8 cellular contexts compared by ENCODE assay signal in genomic region chr14:73723799-73724621, GRCh38. TPM values are rescaled to one million over a fixed set of nuclear protein-coding genes. Genes with fewer than 3 reads are reported as not detected.
DNase-seq lines count a peak whose midpoint lies in the region; ATAC-seq and TF ChIP-seq lines count a peak whose summit lies in the region.

No MANE protein-coding gene starts in this region.

- no peaks in the 10 kb centered on the region for H3K27me3 ChIP-seq in A673 (replicated peaks; ENCODE audit: insufficient read depth, low read depth, low read length, poor library complexity)
- no peaks in the 10 kb centered on the region for H3K27me3 ChIP-seq in neuron (ENCODE audit: insufficient read depth, low read length)

- no peak for TF ChIP-seq POLR2A in erythroblast (IDR thresholded peaks at IDR 0.05; ENCODE audit: low read length)

- peak; percentile 87 for DNase-seq in A673 (ENCODE audit: low spot score)
- DNase-seq in GOT3 (lab: John Stamatoyannopoulos, UW): peak; percentile 45
- DNase-seq in erythroblast (lab: John Stamatoyannopoulos, UW): peak; percentile 35 to 41
- no peak for DNase-seq in NCI-H146 (lab: John Stamatoyannopoulos, UW)
- DNase-seq in NCI-H1417 treated with DMSO at 0.1 percent for 48 hours (lab: John Stamatoyannopoulos, UW): no peak

- no peaks in the 10 kb centered on the region for H3K9me3 ChIP-seq in A673 (ENCODE audit: low read depth, low read length, poor library complexity, severe bottlenecking)
- no peaks in the 10 kb centered on the region for H3K9me3 ChIP-seq in neuron (ENCODE audit: low read length)

- H3K36me3 ChIP-seq in A673 (ENCODE audit: insufficient read depth, low read length, poor library complexity, severe bottlenecking): peaks cover 59% of the 10 kb centered on the region
- H3K36me3 ChIP-seq in neuron (ENCODE audit: insufficient read depth, low read length): peaks cover 47% of the 10 kb centered on the region

- intact Hi-C loops in A673 (cut with micrococcal nuclease; ENCODE audit: unreplicated experiment): loop anchor here (2.0 kb wide), 1 partner anchor 101 kb away; no protein-coding TSS in a partner anchor

- no TSS peak for BruUV-seq in A673 (replicated peaks; lab: Mats Ljungman, UMichigan)

- ATAC-seq in SK-N-SH treated with all-trans-retinoic acid at 6 μM for 48 hours: peak; percentile 75
- no peak for ATAC-seq in HG02623 (IDR thresholded peaks at IDR 0.05; ENCODE audit: unreplicated experiment)

- peak; percentile 39; the same call in 1 of the 2 replicates for TF ChIP-seq CTCF in A673 (conservative IDR thresholded peaks at IDR 0.05; ENCODE audit: low read depth, low read length)

- POLR2A ChIA-PET in A673 (lab: Charles Lee; ENCODE audit: low non-redundant PET): no interaction called here

- H3K4me3 ChIP-seq in A673 (ENCODE audit: low read depth, low read length, poor library complexity, severe bottlenecking) (no peak overlapping the region), neuron (ENCODE audit: low read length) (peak overlapping the region; percentile 7)

- peak overlapping the region; percentile 17 for H2AFZ ChIP-seq in neuron (ENCODE audit: low read depth, low read length)

- CTCF ChIA-PET in A673 (lab: Charles Lee): interaction anchor here (1.0 kb wide), 1 partner anchor 33 kb away, joined by 3 read pairs; no protein-coding TSS in a partner anchor

- peak overlapping the region; percentile 78 for H3K27ac ChIP-seq in A673 (ENCODE audit: low read depth, low read length, poor library complexity, severe bottlenecking)

- H3K4me1 ChIP-seq in A673 (ENCODE audit: insufficient read depth, low read length, poor library complexity, severe bottlenecking) (peaks cover 39% of the 10 kb centered on the region), neuron (ENCODE audit: insufficient read depth, low read length) (peaks cover 21% of the 10 kb centered on the region)

TF ChIP-seq in SK-N-SH treated with all-trans-retinoic acid at 6 μM for 48 hours, 23 proteins besides CTCF, POLR2A, EP300 and RAD21:
- TF ChIP-seq, protein P1, sequence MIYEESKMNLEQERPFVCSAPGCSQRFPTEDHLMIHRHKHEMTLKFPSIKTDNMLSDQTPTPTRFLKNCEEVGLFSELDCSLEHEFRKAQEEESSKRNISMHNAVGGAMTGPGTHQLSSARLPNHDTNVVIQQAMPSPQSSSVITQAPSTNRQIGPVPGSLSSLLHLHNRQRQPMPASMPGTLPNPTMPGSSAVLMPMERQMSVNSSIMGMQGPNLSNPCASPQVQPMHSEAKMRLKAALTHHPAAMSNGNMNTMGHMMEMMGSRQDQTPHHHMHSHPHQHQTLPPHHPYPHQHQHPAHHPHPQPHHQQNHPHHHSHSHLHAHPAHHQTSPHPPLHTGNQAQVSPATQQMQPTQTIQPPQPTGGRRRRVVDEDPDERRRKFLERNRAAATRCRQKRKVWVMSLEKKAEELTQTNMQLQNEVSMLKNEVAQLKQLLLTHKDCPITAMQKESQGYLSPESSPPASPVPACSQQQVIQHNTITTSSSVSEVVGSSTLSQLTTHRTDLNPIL (CRISPR knock-in tag; IDR thresholded peaks at IDR 0.05; ENCODE audit: low read depth): no peak
- TF ChIP-seq, protein P2, sequence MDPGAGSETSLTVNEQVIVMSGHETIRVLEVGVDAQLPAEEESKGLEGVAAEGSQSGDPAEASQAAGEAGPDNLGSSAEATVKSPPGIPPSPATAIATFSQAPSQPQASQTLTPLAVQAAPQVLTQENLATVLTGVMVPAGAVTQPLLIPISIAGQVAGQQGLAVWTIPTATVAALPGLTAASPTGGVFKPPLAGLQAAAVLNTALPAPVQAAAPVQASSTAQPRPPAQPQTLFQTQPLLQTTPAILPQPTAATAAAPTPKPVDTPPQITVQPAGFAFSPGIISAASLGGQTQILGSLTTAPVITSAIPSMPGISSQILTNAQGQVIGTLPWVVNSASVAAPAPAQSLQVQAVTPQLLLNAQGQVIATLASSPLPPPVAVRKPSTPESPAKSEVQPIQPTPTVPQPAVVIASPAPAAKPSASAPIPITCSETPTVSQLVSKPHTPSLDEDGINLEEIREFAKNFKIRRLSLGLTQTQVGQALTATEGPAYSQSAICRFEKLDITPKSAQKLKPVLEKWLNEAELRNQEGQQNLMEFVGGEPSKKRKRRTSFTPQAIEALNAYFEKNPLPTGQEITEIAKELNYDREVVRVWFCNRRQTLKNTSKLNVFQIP (CRISPR knock-in tag; IDR thresholded peaks at IDR 0.05; ENCODE audit: borderline replicate concordance, low read depth): no peak
- TF ChIP-seq CSRNP3 (CRISPR knock-in tag; IDR thresholded peaks at IDR 0.05): no peak

RNA-seq across cellular contexts. Expression of gene PNMA1, which starts 9.8 kb away (rescaled TPM):
- 48.8 and 51.4 TPM in 2 replicates for total RNA-seq in A673 (2021)

Comparison
In these comparisons a context has a peak if more than half of its experiments do, and no peak if none do; other contexts are left out.
1. DNase-seq: peak in A673 (single experiment), GOT3 (single experiment) and erythroblast (2 of 2); none in NCI-H146 (single experiment) and NCI-H1417 treated with DMSO at 0.1 percent for 48 hours (single experiment).